In the genomic region with DNA sequence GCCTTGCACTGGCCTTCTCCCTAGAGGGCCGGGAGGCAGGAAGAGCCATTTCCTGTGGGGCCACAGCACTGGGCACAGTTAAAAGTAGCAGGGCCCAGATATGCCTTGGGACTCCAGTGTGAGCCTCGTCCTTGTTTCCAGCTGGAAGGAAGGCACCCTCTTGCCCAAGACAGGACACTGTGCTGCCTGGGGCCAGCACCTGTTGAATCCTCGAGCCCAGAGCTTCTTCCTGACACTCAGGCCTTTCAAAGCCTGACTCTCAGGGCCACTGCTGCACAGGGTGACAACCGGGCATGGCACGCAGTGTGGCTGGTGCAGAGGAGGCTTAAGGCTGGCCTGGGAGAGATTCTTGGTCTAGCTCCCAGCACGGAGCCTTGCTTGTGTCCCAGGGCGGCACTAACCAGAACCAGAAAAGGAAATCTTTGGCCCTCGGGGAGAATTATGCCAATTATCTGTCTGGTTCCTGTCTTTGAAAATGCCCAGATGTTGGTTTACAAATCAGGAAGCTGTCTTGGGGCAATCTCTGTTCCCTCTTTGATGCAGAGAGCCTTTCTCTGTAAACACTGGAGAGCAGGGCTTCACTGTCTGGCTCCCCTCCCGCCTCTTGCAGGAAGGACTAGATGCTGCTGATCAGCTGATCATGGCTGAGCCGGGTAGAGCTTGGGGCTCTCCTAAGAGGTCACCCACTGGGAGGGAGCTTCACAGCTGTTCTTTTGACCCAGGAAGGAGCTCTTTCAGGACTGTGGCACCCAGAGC, we compare ENCODE assay signal across 9 cellular contexts. TPM values are rescaled to one million over a fixed set of nuclear protein-coding genes. Genes with fewer than 3 reads are reported as not detected.
DNase-seq lines count a peak whose midpoint lies in the region; ATAC-seq and TF ChIP-seq lines count a peak whose summit lies in the region.
"Had no signal": no experiment of that assay in that cellular context is flagged by ENCODE, and none has a peak within 500 bp of the region (broad histone marks: within the 10 kb centered on the region; RNA-seq: fewer than 3 reads in every experiment).

No MANE protein-coding gene starts in this region.

- ATAC-seq in T-helper 17 cell (peak; percentile 32), left cardiac atrium (peak; percentile 28 to 37), gastrocnemius medialis (peak in 1 of 2 donors; percentile 57), HG03045 (IDR thresholded peaks at IDR 0.05; ENCODE audit: unreplicated experiment) (no peak)

- in situ Hi-C loops in gastrocnemius medialis (cut with MboI; ENCODE audit: low sequenced_read_pairs in 4 of 4) = loop anchor here in 2 of 4 donors (5.0 kb wide), 2 partner anchors 103 to 108 kb away; a partner anchor contains a TSS

- H3K9me3 Mint-ChIP-seq in HFFc6 = no peaks in the 10 kb centered on the region

- TF ChIP-seq CTCF in gastrocnemius medialis (IDR thresholded peaks at IDR 0.05 in 4 of 5, conservative IDR thresholded peaks at IDR 0.05 in 1 of 5) (no peak), HFFc6 (IDR thresholded peaks at IDR 0.05) (no peak)

- H3K9me3 ChIP-seq in T-helper 17 cell (ENCODE audit: control insufficient read depth, low read length, poor library complexity, severe bottlenecking) (no peaks in the 10 kb centered on the region), gastrocnemius medialis (no peaks in the 10 kb centered on the region)

- peaks cover 2% of the 10 kb centered on the region; the same call in 1 of the 2 replicates for H3K36me3 ChIP-seq in H7 (replicated peaks; ENCODE audit: control insufficient read depth, insufficient read depth, low read length)
- no peaks in the 10 kb centered on the region for H3K36me3 ChIP-seq in gastrocnemius medialis

- intact Hi-C loops in left cardiac atrium (cut with DNase I) = no loop called here
- intact Hi-C loops in gastrocnemius medialis (cut with DNase I; ENCODE audit: low total_unique reads) = loop anchor here (5.0 kb wide), 2 partner anchors 53 to 202 kb away; no protein-coding TSS in a partner anchor

- H3K4me3 Mint-ChIP-seq in T-helper 17 cell (peak overlapping the region; percentile 68), HFFc6 (no peak overlapping the region)
- H3K4me3 Mint-ChIP-seq: memory B cell had no signal

- H3K27me3 Mint-ChIP-seq in T-helper 17 cell (no peaks in the 10 kb centered on the region), HFFc6 (ENCODE audit: insufficient read depth) (peaks cover 1% of the 10 kb centered on the region; the same call in 1 of the 2 replicates)

- H3K27me3 ChIP-seq in H7 (ENCODE audit: control insufficient read depth, insufficient read depth, low read length) (no peaks in the 10 kb centered on the region), gastrocnemius medialis (no peaks in the 10 kb centered on the region)

- peak overlapping the region; percentile 99 for H3K27ac Mint-ChIP-seq in T-helper 17 cell
- H3K27ac Mint-ChIP-seq in HFFc6 = no peak overlapping the region
- H3K27ac Mint-ChIP-seq: memory B cell had no signal

- H3K4me1 ChIP-seq in gastrocnemius medialis = peaks cover 65% of the 10 kb centered on the region in 2 donors

- H3K36me3 Mint-ChIP-seq in T-helper 17 cell (ENCODE audit: low read depth) = peaks cover 3% of the 10 kb centered on the region
- peaks cover 7% of the 10 kb centered on the region; the same call in 1 of the 2 replicates for H3K36me3 Mint-ChIP-seq in HFFc6 (ENCODE audit: low read depth)
- H3K36me3 Mint-ChIP-seq: memory B cell had no signal

- peak; percentile 11 to 15 for TF ChIP-seq POLR2A in gastrocnemius medialis (IDR thresholded peaks at IDR 0.05)

- H3K4me3 ChIP-seq in H7 (ENCODE audit: insufficient read depth, low read depth, low read length) = no peak overlapping the region
- H3K4me3 ChIP-seq in gastrocnemius medialis = no peak overlapping the region

- H3K4me1 Mint-ChIP-seq in T-helper 17 cell (peaks cover 58% of the 10 kb centered on the region), HFFc6 (ENCODE audit: low read depth) (peaks cover 38% of the 10 kb centered on the region)

- peak overlapping the region; percentile 97 to 99 (median 97) for H3K27ac ChIP-seq in gastrocnemius medialis

- DNase-seq in H7 = peak; percentile 50
- no peak for DNase-seq in T-helper 17 cell
- DNase-seq in left cardiac atrium = peak; percentile 57
- DNase-seq in gastrocnemius medialis = peak; percentile 63 to 91
- no peak for DNase-seq in HFFc6
- no peak for DNase-seq in NCI-H524 treated with DMSO at 0.1 percent for 48 hours (lab: John Stamatoyannopoulos, UW)
- no peak for DNase-seq in NCI-H526 treated with DMSO at 0.1 percent for 48 hours (lab: John Stamatoyannopoulos, UW)

RNA-seq across cellular contexts. Expression of a gene that starts 11.1 kb away (rescaled TPM):
- 10.4 and 13.7 TPM in 2 replicates for total RNA-seq in H7 (2014; rRNA removed; shearing (Covaris generic))
- total RNA-seq in T-helper 17 cell = under 1 TPM in 1 of 2 donors, not detected in 1; 0.62 TPM
- total RNA-seq in left cardiac atrium = 10 to 100 TPM; 26.6 to 28.5 TPM
- 10 to 100 TPM; 27.8 to 54.5 (median 44.2) TPM for total RNA-seq in gastrocnemius medialis
- 1 to 10 TPM in 2 of 6 experiments, under 1 TPM in 4; 0.58 to 2.0 (median 0.77) TPM for total RNA-seq in HFFc6 (2021; fragmentation: NEBNext Ultra II Directional; extraction: Animal tissue kit (Norgen Biotek cat#: 25700))

RNA-seq across cellular contexts. Expression of a gene that starts 42.8 kb away (rescaled TPM):
- 6.1 and 9.7 TPM in 2 replicates for total RNA-seq in H7 (2014; rRNA removed; shearing (Covaris generic))
- 10 to 100 TPM; 10.2 to 10.4 TPM for total RNA-seq in T-helper 17 cell
- total RNA-seq in left cardiac atrium = 1 to 10 TPM; 5.9 to 6.8 TPM
- total RNA-seq in gastrocnemius medialis = 10 to 100 TPM in 1 of 4 donors, 1 to 10 TPM in 3; 4.1 to 11.0 (median 6.5) TPM
- total RNA-seq in HFFc6 (2021; fragmentation: NEBNext Ultra II Directional; extraction: Animal tissue kit (Norgen Biotek cat#: 25700)) = 10 to 100 TPM; 10.1 to 13.0 (median 11.8) TPM

Comparison
In these comparisons a context has a peak if more than half of its experiments do, and no peak if none do; other contexts are left out.
1. DNase-seq: peak in H7 (single experiment), left cardiac atrium (single experiment) and gastrocnemius medialis (2 of 2); none in T-helper 17 cell (0 of 3), HFFc6 (single experiment), NCI-H524 treated with DMSO at 0.1 percent for 48 hours (single experiment) and NCI-H526 treated with DMSO at 0.1 percent for 48 hours (single experiment).